ENCODE assay signal across 9 cellular contexts in the genomic region with DNA sequence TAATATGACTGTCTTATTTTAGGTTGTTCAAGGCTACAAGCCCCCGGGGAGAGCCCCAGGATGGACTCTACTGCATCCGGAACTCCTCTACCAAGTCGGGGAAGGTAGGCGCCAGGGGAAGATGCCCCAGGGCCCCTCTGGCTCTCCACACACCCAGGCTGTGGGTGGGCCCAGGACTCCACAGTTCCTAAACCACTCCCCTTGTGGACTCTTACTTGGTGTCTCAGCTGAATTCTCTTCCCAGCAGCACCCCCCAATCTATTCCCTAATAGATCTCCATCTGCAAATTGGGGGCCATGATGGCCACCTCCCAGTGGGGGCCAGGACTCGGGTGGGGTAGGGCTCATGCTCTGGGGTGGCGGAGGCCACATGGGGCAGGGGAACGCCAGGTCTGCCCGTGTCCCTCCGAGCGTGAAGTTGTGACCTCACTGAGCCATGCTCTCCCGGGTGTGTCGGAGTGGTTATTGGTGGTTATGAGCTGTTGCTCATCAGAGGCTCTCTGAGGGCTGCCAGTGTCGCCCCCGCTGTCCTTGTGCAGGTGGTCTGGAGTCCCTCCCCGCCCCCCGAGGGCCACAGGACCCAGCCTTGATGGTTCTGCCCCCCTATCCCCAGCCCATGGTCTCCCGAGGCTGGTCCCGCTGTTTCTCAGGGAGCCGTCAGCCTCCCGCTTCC. TPM values are rescaled to one million over a fixed set of nuclear protein-coding genes. Genes with fewer than 3 reads are reported as not detected.
DNase-seq lines count a peak whose midpoint lies in the region; ATAC-seq and TF ChIP-seq lines count a peak whose summit lies in the region.
"Had no signal": no experiment of that assay in that cellular context is flagged by ENCODE, and none has a peak within 500 bp of the region (broad histone marks: within the 10 kb centered on the region; RNA-seq: fewer than 3 reads in every experiment).

No MANE protein-coding gene starts in this region.

- peak; percentile 54 for DNase-seq in activated CD8-positive, alpha-beta memory T cell treated with anti-CD3 and anti-CD28 coated beads for 24 hours
- DNase-seq in activated CD8-positive, alpha-beta memory T cell treated with anti-CD3 and anti-CD28 coated beads, Interleukin-2, amount 50 U/mL, for 4 hours = no peak
- DNase-seq in osteoblast (ENCODE audit: insufficient read length, low spot score, missing footprints) (peak; percentile 77), NOMO-1 treated with dmso at 0.1 percent for 144 hours (lab: John Stamatoyannopoulos, UW; ENCODE audit: unreplicated experiment) (no peak), NCI-H1092 (lab: John Stamatoyannopoulos, UW) (no peak)
- DNase-seq: NCI-H1930 had no signal

- peaks cover 10% of the 10 kb centered on the region for H3K4me1 ChIP-seq in osteoblast (ENCODE audit: insufficient read depth, low read length)

- H3K36me3 ChIP-seq in osteoblast (ENCODE audit: insufficient read depth, low read length) = peaks cover 39% of the 10 kb centered on the region

- H3K4me2 ChIP-seq in osteoblast (ENCODE audit: insufficient read depth, low read length) = no peak overlapping the region

- H3K79me2 ChIP-seq in osteoblast (ENCODE audit: insufficient read depth, low read length) = no peaks in the 10 kb centered on the region

- peak; percentile 79 for ATAC-seq in GM21619 (IDR thresholded peaks at IDR 0.05; ENCODE audit: unreplicated experiment)
- peak; percentile 78 for ATAC-seq in HG03571 (IDR thresholded peaks at IDR 0.05; ENCODE audit: unreplicated experiment)
- no peak for ATAC-seq in HG03457 (IDR thresholded peaks at IDR 0.05; ENCODE audit: unreplicated experiment)

- H3K9me3 ChIP-seq in osteoblast (ENCODE audit: low read depth, low read length) = no peaks in the 10 kb centered on the region

- no peak overlapping the region for H3K27ac ChIP-seq in osteoblast (ENCODE audit: low read depth, low read length)

- no peak overlapping the region for H2AFZ ChIP-seq in osteoblast (ENCODE audit: low read length)

- H3K27me3 ChIP-seq in osteoblast (ENCODE audit: insufficient read depth, low read length) = no peaks in the 10 kb centered on the region

- no peak for TF ChIP-seq CTCF in osteoblast (IDR thresholded peaks at IDR 0.05; ENCODE audit: extremely low read depth, low read depth, low read length)

- H4K20me1 ChIP-seq in osteoblast (ENCODE audit: insufficient read depth, low read length) = no peaks in the 10 kb centered on the region

- no peak overlapping the region for H3K4me3 ChIP-seq in osteoblast (ENCODE audit: insufficient read depth, low read length)

RNA-seq across cellular contexts. Expression of a gene that starts 11.2 kb away (rescaled TPM):
- total RNA-seq in osteoblast = 200 and 204 TPM in 2 replicates

RNA-seq across cellular contexts. Expression of a gene that starts 39.6 kb away (rescaled TPM):
- 26.4 and 28.0 TPM in 2 replicates for total RNA-seq in osteoblast

Comparison
In these comparisons a context has a peak if more than half of its experiments do, and no peak if none do; other contexts are left out.
1. DNase-seq: peak in activated CD8-positive, alpha-beta memory T cell treated with anti-CD3 and anti-CD28 coated beads for 24 hours (single experiment) and osteoblast (single experiment); none in activated CD8-positive, alpha-beta memory T cell treated with anti-CD3 and anti-CD28 coated beads, Interleukin-2, amount 50 U/mL, for 4 hours (single experiment), NOMO-1 treated with dmso at 0.1 percent for 144 hours (single experiment) and NCI-H1092 (single experiment).